2 cellular contexts compared by ENCODE assay signal in the genomic region with DNA sequence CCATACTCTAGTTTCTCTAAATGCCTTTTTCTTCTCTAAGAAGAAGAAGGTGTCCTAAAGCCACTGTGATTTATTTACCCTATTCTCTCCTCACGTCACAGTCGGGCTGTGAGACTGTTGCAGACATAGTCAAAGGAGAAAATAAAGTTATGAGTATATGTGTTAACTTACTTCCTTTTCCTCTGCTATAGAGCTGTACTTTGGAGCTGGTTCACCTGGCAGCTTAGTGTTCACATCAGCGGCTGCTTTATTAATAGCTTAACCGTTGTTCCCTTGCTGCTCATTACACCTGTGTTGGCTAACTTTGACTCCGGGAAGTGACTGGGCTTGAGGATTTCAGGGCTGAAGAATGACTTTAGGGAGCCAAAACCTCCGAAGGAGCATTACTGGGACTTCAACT.
TF ChIP-seq lines count a peak whose summit lies in the region.

No MANE protein-coding gene starts in this region.

TF ChIP-seq in liver, 16 proteins besides CTCF, POLR2A, EP300 and RAD21:
- TF ChIP-seq YY1 (IDR thresholded peaks at IDR 0.05) (no peak), SP1 (IDR thresholded peaks at IDR 0.05) (peak; percentile 41), HNF4A (conservative IDR thresholded peaks at IDR 0.05) (peak; percentile 15 to 65)
TF ChIP-seq in liver: peak in this region for 2.

TF ChIP-seq in HepG2, 621 proteins besides CTCF, POLR2A, EP300 and RAD21:
- TF ChIP-seq DMTF1 (CRISPR knock-in tag; IDR thresholded peaks at IDR 0.05) (no peak), SOX5 (CRISPR knock-in tag; IDR thresholded peaks at IDR 0.05; ENCODE audit: borderline replicate concordance) (no peak), ISL2 (CRISPR knock-in tag; IDR thresholded peaks at IDR 0.05) (no peak), ZNF776 (CRISPR knock-in tag; IDR thresholded peaks at IDR 0.05) (no peak), FIP1L1 (IDR thresholded peaks at IDR 0.05; ENCODE audit: borderline replicate concordance, insufficient read depth, low read depth, low read length) (no peak), ZNF639 (CRISPR knock-in tag; conservative IDR thresholded peaks at IDR 0.05) (no peak), ZFP41 (CRISPR knock-in tag; IDR thresholded peaks at IDR 0.05; ENCODE audit: borderline replicate concordance) (no peak), YY1 (IDR thresholded peaks at IDR 0.05; ENCODE audit: insufficient read depth, insufficient replicate concordance, low read depth, low read length) (no peak), AGO2 (optimal IDR thresholded peaks at IDR 0.05; ENCODE audit: low read depth, low read length) (no peak), HOXA9 (CRISPR knock-in tag; IDR thresholded peaks at IDR 0.05; ENCODE audit: borderline replicate concordance) (no peak), ZNF556 (CRISPR knock-in tag; IDR thresholded peaks at IDR 0.05; ENCODE audit: borderline replicate concordance) (no peak), ARNT2 (CRISPR knock-in tag; IDR thresholded peaks at IDR 0.05; ENCODE audit: low read depth) (no peak), CREM (IDR thresholded peaks at IDR 0.05) (no peak), CREM (CRISPR knock-in tag; IDR thresholded peaks at IDR 0.05) (no peak), ZNF136 (CRISPR knock-in tag; IDR thresholded peaks at IDR 0.05; ENCODE audit: low read depth) (no peak), SP5 (CRISPR knock-in tag; IDR thresholded peaks at IDR 0.05; ENCODE audit: borderline replicate concordance, low read depth) (no peak), MAFK (conservative IDR thresholded peaks at IDR 0.05 in 1 of 2, IDR thresholded peaks at IDR 0.05 in 1 of 2; ENCODE audit: low read length in 2 of 2) (no peak), ZNF33B (CRISPR knock-in tag; IDR thresholded peaks at IDR 0.05) (no peak)
